14 cellular contexts compared by ENCODE assay signal in the genomic region with DNA sequence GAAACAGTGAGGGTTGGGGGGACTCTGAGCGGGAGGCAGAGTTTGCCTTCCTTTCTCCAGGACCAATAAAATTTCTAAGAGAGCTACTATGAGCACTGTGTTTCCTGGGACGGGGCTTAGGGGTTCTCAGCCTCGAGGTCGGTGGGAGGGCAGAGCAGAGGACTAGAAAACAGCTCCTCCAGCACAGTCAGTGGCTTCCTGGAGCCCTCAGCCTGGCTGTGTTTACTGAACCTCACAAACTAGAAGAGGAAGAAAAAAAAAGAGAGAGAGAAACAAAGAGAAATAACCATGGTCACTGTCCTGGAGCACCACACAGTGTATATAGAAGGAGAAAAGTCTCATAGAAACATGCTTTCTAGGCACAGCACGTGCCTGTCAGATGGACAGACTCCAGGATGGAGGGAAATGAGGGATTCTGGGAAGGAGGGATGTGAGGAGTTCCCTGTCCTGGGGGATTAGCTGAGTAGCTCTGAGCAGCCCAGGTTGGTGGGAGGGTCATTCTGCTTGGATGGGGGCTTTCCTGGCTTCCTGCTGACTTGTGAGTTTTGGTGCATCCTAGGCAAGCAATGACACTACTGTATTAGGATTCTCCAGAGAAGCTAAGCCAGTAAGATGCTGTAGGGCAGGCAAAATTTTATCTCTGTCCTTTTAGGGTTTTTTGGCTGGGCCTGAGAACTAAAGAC. TPM values are rescaled to one million over a fixed set of nuclear protein-coding genes. Genes with fewer than 3 reads are reported as not detected.
DNase-seq lines count a peak whose midpoint lies in the region; ATAC-seq and TF ChIP-seq lines count a peak whose summit lies in the region.
"Had no signal": no experiment of that assay in that cellular context is flagged by ENCODE, and none has a peak within 500 bp of the region (broad histone marks: within the 10 kb centered on the region; RNA-seq: fewer than 3 reads in every experiment).

No MANE protein-coding gene starts in this region.

- peaks cover 49% of the 10 kb centered on the region for H3K36me3 ChIP-seq in NT2/D1 (ENCODE audit: insufficient read depth, insufficient read length, low read length)

- peaks cover 2% of the 10 kb centered on the region for H3K27me3 Mint-ChIP-seq in activated CD4-positive, alpha-beta T cell treated with anti-CD3 and anti-CD28 coated beads, Interleukin-2, amount 10 ng/mL, durations not matched to agents 24 days and 14 days
- peaks cover 18% of the 10 kb centered on the region for H3K27me3 Mint-ChIP-seq in brain
- peaks cover 13% of the 10 kb centered on the region for H3K27me3 Mint-ChIP-seq in neural crest cell (ENCODE audit: low read depth)

- peak overlapping the region; percentile 66 for H3K9ac ChIP-seq in NT2/D1 (ENCODE audit: insufficient read length, low read depth)
- H3K9ac ChIP-seq: SK-N-SH had no signal

- no peak for DNase-seq in activated CD4-positive, alpha-beta T cell treated with anti-CD3 and anti-CD28 coated beads, Interleukin-2, amount 10 ng/mL, durations not matched to agents 24 days and 14 days
- DNase-seq in activated CD4-positive, alpha-beta T cell treated with anti-CD3 and anti-CD28 coated beads for 4 hours: no peak
- DNase-seq in NT2/D1 (ENCODE audit: low read depth, low spot score) (no peak), neural crest cell (ENCODE audit: low read depth, low spot score) (no peak), NCI-H748 (lab: John Stamatoyannopoulos, UW; ENCODE audit: unreplicated experiment) (no peak), NCI-H446 (lab: John Stamatoyannopoulos, UW) (no peak)
- DNase-seq: activated CD4-positive, CD25-positive, alpha-beta regulatory T cell treated with anti-CD3 and anti-CD28 coated beads, Interleukin-2, amount 50 U/mL, for 72 hours; activated effector memory CD4-positive, alpha-beta T cell treated with anti-CD3 and anti-CD28 coated beads, Interleukin-2, amount 50 U/mL, for 16 hours; NCI-H2081; SK-N-SH; upper lobe of right lung had no signal

- H3K9me3 Mint-ChIP-seq in activated CD4-positive, alpha-beta T cell treated with anti-CD3 and anti-CD28 coated beads, Interleukin-2, amount 10 ng/mL, durations not matched to agents 24 days and 14 days: no peaks in the 10 kb centered on the region
- H3K9me3 Mint-ChIP-seq in brain (no peaks in the 10 kb centered on the region), neural crest cell (no peaks in the 10 kb centered on the region)

- no peak for ATAC-seq in HG03565 (IDR thresholded peaks at IDR 0.05; ENCODE audit: unreplicated experiment)
- ATAC-seq: upper lobe of right lung had no signal

- no peaks in the 10 kb centered on the region for H3K9me3 ChIP-seq in NT2/D1 (ENCODE audit: insufficient read depth, low read length)
- H3K9me3 ChIP-seq: SK-N-SH, upper lobe of right lung had no signal

- intact Hi-C loops in activated CD4-positive, alpha-beta T cell treated with anti-CD3 and anti-CD28 coated beads, Interleukin-2, amount 10 ng/mL, durations not matched to agents 24 days and 14 days (cut with micrococcal nuclease): loop anchor here (10.0 kb wide), 1 partner anchor 232 kb away; the partner anchor contains the start of gene POLD4

- H3K36me3 Mint-ChIP-seq in activated CD4-positive, alpha-beta T cell treated with anti-CD3 and anti-CD28 coated beads, Interleukin-2, amount 10 ng/mL, durations not matched to agents 24 days and 14 days (ENCODE audit: low read depth): peaks cover 29% of the 10 kb centered on the region
- peaks cover 37% of the 10 kb centered on the region for H3K36me3 Mint-ChIP-seq in brain
- H3K36me3 Mint-ChIP-seq in neural crest cell (ENCODE audit: low read depth): peaks cover 6% of the 10 kb centered on the region

- no peak overlapping the region for H3K4me3 Mint-ChIP-seq in activated CD4-positive, alpha-beta T cell treated with anti-CD3 and anti-CD28 coated beads, Interleukin-2, amount 10 ng/mL, durations not matched to agents 24 days and 14 days
- H3K4me3 Mint-ChIP-seq in brain (peak overlapping the region in 1 of 5 experiments; percentile 24), neural crest cell (peak overlapping the region; percentile 89)

- peak overlapping the region; percentile 97 for H3K4me3 ChIP-seq in NT2/D1 (ENCODE audit: insufficient read length, low read depth)
- H3K4me3 ChIP-seq: upper lobe of right lung had no signal

- no peaks in the 10 kb centered on the region for H3K27me3 ChIP-seq in NT2/D1 (ENCODE audit: insufficient read depth, insufficient read length)
- H3K27me3 ChIP-seq: upper lobe of right lung had no signal

- peaks cover 26% of the 10 kb centered on the region for H3K4me1 Mint-ChIP-seq in activated CD4-positive, alpha-beta T cell treated with anti-CD3 and anti-CD28 coated beads, Interleukin-2, amount 10 ng/mL, durations not matched to agents 24 days and 14 days
- H3K4me1 Mint-ChIP-seq in brain (peaks cover 36% of the 10 kb centered on the region), neural crest cell (peaks cover 39% of the 10 kb centered on the region)

- H3K27ac Mint-ChIP-seq in activated CD4-positive, alpha-beta T cell treated with anti-CD3 and anti-CD28 coated beads, Interleukin-2, amount 10 ng/mL, durations not matched to agents 24 days and 14 days: peak overlapping the region; percentile 25
- H3K27ac Mint-ChIP-seq in brain: peak overlapping the region in 3 of 5 experiments; percentile 2 to 78 (median 19)
- no peak overlapping the region for H3K27ac Mint-ChIP-seq in neural crest cell (ENCODE audit: unreplicated experiment)

- TF ChIP-seq CTCF in brain (conservative IDR thresholded peaks at IDR 0.05) (no peak), neural crest cell (conservative IDR thresholded peaks at IDR 0.05) (no peak)

- peaks cover 22% of the 10 kb centered on the region for H3K4me1 ChIP-seq in NT2/D1 (ENCODE audit: insufficient read depth, insufficient read length)

RNA-seq across cellular contexts. Expression of gene GSTP1, which starts 3.1 kb away (rescaled TPM):
- total RNA-seq in activated CD4-positive, alpha-beta T cell treated with anti-CD3 and anti-CD28 coated beads, Interleukin-2, amount 10 ng/mL, durations not matched to agents 24 days and 14 days: 305 and 312 TPM in 2 replicates
- 752 TPM for polyA plus RNA-seq in brain (ENCODE audit: insufficient read depth, low read depth, low replicate concordance)
- 776 and 780 TPM in 2 replicates for total RNA-seq in neural crest cell

RNA-seq across cellular contexts. Expression of gene NDUFV1, which starts 20.0 kb away (rescaled TPM):
- total RNA-seq in activated CD4-positive, alpha-beta T cell treated with anti-CD3 and anti-CD28 coated beads, Interleukin-2, amount 10 ng/mL, durations not matched to agents 24 days and 14 days: 304 and 321 TPM in 2 replicates
- polyA plus RNA-seq in brain (ENCODE audit: insufficient read depth, low read depth, low replicate concordance): 237 TPM
- total RNA-seq in neural crest cell: 182 and 191 TPM in 2 replicates

RNA-seq across cellular contexts. Expression of gene NUDT8, which starts 43.0 kb away (rescaled TPM):
- total RNA-seq in activated CD4-positive, alpha-beta T cell treated with anti-CD3 and anti-CD28 coated beads, Interleukin-2, amount 10 ng/mL, durations not matched to agents 24 days and 14 days: 22.2 and 22.6 TPM in 2 replicates
- polyA plus RNA-seq in brain (ENCODE audit: insufficient read depth, low read depth, low replicate concordance): 5.2 TPM
- 11.0 and 13.9 TPM in 2 replicates for total RNA-seq in neural crest cell

RNA-seq across cellular contexts. Expression of gene TBX10, which starts 52.9 kb away (rescaled TPM):
- total RNA-seq in activated CD4-positive, alpha-beta T cell treated with anti-CD3 and anti-CD28 coated beads, Interleukin-2, amount 10 ng/mL, durations not matched to agents 24 days and 14 days: not detected in 2 replicates
- polyA plus RNA-seq in brain (ENCODE audit: insufficient read depth, low read depth, low replicate concordance): not detected
- total RNA-seq in neural crest cell: not detected in 2 replicates
- total RNA-seq: LHCN-M2, upper lobe of right lung had no signal
- polyA plus RNA-seq: SK-N-SH had no signal
